ENCODE assay signal across 8 cellular contexts in the genomic region with DNA sequence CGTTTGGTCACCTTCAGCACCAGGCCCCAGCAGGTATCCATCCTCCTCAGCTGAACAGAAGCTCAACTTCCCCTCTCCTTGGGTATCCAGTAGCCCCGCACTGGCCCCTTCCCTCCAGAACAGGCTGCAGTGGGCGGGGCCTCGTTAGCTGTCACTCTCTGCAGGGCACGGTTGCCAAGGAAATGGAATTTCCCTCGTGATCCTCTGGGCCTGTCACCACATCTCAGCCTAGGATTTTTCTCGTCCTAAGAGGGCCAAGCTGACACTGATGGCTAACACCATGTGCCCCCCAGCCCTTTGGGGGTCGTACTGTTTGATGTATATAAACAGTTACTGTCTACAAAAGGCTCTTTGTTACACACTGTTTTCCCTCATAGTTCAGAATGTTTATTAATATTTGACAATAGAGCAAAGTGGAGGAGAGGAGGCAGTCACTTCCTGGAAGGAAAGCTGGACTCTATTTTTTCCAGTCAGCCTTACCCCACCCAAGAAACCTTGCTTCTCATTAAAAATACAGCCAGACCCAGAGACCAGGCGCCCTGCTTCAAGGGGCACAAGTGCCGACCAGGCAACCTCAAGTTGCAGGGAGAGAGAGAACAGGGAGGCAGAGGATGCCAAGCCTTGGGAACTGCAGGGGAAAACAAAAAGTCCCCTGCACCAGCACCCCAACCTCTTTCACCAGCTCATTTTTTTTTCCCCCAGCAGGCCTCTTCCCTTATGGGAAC. TPM values are rescaled to one million over a fixed set of nuclear protein-coding genes. Genes with fewer than 3 reads are reported as not detected.
DNase-seq lines count a peak whose midpoint lies in the region; ATAC-seq and TF ChIP-seq lines count a peak whose summit lies in the region.

No MANE protein-coding gene starts in this region.

- peaks cover 24% of the 10 kb centered on the region for H3K4me1 Mint-ChIP-seq in GM23338

- H3K9me3 Mint-ChIP-seq in GM23338: no peaks in the 10 kb centered on the region

- no peaks in the 10 kb centered on the region for H3K79me2 ChIP-seq in GM23338 (replicated peaks; ENCODE audit: insufficient read depth)

- H3K4me3 ChIP-seq in GM23338: no peak overlapping the region
- no peak overlapping the region for H3K4me3 ChIP-seq in rectal smooth muscle tissue (ENCODE audit: low read length)

- H3K36me3 Mint-ChIP-seq in GM23338 (ENCODE audit: low read depth): peaks cover 5% of the 10 kb centered on the region

- H3K9me2 ChIP-seq in GM23338 (ENCODE audit: insufficient read depth): no peaks in the 10 kb centered on the region

- no peaks in the 10 kb centered on the region for H3K36me3 ChIP-seq in GM23338 (ENCODE audit: insufficient read depth)
- no peaks in the 10 kb centered on the region for H3K36me3 ChIP-seq in rectal smooth muscle tissue (ENCODE audit: control insufficient read depth, insufficient read depth, low read length)

- no peak overlapping the region; the same call in 1 of the 2 replicates for H3K4me2 ChIP-seq in GM23338

- ATAC-seq in GM23338: peak; percentile 96
- peak; percentile 88 to 93 for ATAC-seq in left cardiac atrium

- intact Hi-C loops in left cardiac atrium (cut with DNase I): no loop called here

- 0 out of 2 replicates have a peak overlapping the region, but pooled peaks have one; percentile 44 for H3K27ac Mint-ChIP-seq in GM23338

- H3K27me3 ChIP-seq in GM23338 (ENCODE audit: insufficient read depth): no peaks in the 10 kb centered on the region
- no peaks in the 10 kb centered on the region for H3K27me3 ChIP-seq in rectal smooth muscle tissue (ENCODE audit: control insufficient read depth, insufficient read depth, low read length)

- no peak for TF ChIP-seq CTCF in GM23338 (conservative IDR thresholded peaks at IDR 0.05; ENCODE audit: low read depth in 2 of 2)

- no peaks in the 10 kb centered on the region for H4K20me1 ChIP-seq in GM23338 (replicated peaks; ENCODE audit: insufficient read depth)

- peaks cover 6% of the 10 kb centered on the region; the same call in 1 of the 2 replicates for H3F3A ChIP-seq in GM23338 (replicated peaks; ENCODE audit: low read depth)

- H3K4me1 ChIP-seq in GM23338 (ENCODE audit: insufficient read depth) (peaks cover 16% of the 10 kb centered on the region), rectal smooth muscle tissue (ENCODE audit: control insufficient read depth, insufficient read depth, low read length) (peaks cover 2% of the 10 kb centered on the region)

- H3K9ac ChIP-seq in rectal smooth muscle tissue (ENCODE audit: low read length): no peak overlapping the region

- no peak overlapping the region; the same call in 2 of the 3 replicates for H3K4me3 Mint-ChIP-seq in GM23338

- H2AFZ ChIP-seq in GM23338: no peak overlapping the region

- DNase-seq in Daoy (ENCODE audit: low read depth) (peak; percentile 41), GM23338 (ENCODE audit: low spot score) (peak; percentile 96), SK-N-DZ (ENCODE audit: low spot score) (peak; percentile 72), left cardiac atrium (peak; percentile 76), NCI-H1048 (lab: John Stamatoyannopoulos, UW) (no peak), activated gamma-delta T cell (lab: John Stamatoyannopoulos, UW) (no peak)
- no peak for DNase-seq in stimulated activated naive CD4-positive, alpha-beta T cell treated with Interleukin-2 at 50 U/mL for 16 hours (lab: John Stamatoyannopoulos, UW)

- peaks cover 7% of the 10 kb centered on the region for H3K27me3 Mint-ChIP-seq in GM23338 (ENCODE audit: insufficient read depth, low read depth, poor library complexity)

- H3K27ac ChIP-seq in GM23338 (ENCODE audit: low read depth) (peak overlapping the region; percentile 51; the same call in 1 of the 2 replicates), rectal smooth muscle tissue (ENCODE audit: low read depth, low read length) (peak overlapping the region; percentile 40)

TF ChIP-seq in GM23338, 12 proteins besides CTCF, POLR2A, EP300 and RAD21 (continues in another document):
- TF ChIP-seq JUNB (IDR thresholded peaks at IDR 0.05; ENCODE audit: unreplicated experiment) (no peak), CREB1 (CRISPR knock-in tag; IDR thresholded peaks at IDR 0.05; ENCODE audit: low read depth) (no peak), POLR2AphosphoS5 (IDR thresholded peaks at IDR 0.05; ENCODE audit: low read depth) (no peak), NANOG (IDR thresholded peaks at IDR 0.05; ENCODE audit: borderline replicate concordance) (no peak), ZNF331 (CRISPR knock-in tag; IDR thresholded peaks at IDR 0.05; ENCODE audit: low read depth) (no peak)
- TF ChIP-seq, protein P1, sequence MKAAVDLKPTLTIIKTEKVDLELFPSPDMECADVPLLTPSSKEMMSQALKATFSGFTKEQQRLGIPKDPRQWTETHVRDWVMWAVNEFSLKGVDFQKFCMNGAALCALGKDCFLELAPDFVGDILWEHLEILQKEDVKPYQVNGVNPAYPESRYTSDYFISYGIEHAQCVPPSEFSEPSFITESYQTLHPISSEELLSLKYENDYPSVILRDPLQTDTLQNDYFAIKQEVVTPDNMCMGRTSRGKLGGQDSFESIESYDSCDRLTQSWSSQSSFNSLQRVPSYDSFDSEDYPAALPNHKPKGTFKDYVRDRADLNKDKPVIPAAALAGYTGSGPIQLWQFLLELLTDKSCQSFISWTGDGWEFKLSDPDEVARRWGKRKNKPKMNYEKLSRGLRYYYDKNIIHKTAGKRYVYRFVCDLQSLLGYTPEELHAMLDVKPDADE (IDR thresholded peaks at IDR 0.05): no peak
- TF ChIP-seq, protein P2, sequence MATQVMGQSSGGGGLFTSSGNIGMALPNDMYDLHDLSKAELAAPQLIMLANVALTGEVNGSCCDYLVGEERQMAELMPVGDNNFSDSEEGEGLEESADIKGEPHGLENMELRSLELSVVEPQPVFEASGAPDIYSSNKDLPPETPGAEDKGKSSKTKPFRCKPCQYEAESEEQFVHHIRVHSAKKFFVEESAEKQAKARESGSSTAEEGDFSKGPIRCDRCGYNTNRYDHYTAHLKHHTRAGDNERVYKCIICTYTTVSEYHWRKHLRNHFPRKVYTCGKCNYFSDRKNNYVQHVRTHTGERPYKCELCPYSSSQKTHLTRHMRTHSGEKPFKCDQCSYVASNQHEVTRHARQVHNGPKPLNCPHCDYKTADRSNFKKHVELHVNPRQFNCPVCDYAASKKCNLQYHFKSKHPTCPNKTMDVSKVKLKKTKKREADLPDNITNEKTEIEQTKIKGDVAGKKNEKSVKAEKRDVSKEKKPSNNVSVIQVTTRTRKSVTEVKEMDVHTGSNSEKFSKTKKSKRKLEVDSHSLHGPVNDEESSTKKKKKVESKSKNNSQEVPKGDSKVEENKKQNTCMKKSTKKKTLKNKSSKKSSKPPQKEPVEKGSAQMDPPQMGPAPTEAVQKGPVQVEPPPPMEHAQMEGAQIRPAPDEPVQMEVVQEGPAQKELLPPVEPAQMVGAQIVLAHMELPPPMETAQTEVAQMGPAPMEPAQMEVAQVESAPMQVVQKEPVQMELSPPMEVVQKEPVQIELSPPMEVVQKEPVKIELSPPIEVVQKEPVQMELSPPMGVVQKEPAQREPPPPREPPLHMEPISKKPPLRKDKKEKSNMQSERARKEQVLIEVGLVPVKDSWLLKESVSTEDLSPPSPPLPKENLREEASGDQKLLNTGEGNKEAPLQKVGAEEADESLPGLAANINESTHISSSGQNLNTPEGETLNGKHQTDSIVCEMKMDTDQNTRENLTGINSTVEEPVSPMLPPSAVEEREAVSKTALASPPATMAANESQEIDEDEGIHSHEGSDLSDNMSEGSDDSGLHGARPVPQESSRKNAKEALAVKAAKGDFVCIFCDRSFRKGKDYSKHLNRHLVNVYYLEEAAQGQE (IDR thresholded peaks at IDR 0.05; ENCODE audit: unreplicated experiment): no peak

RNA-seq across cellular contexts. Expression of a gene that starts 44.5 kb away (rescaled TPM):
- total RNA-seq in Daoy (2014; rRNA removed; shearing (Covaris generic)): 32.6 and 38.6 TPM in 2 replicates
- total RNA-seq in GM23338 (2014; rRNA removed; shearing (Covaris generic)): 43.5 and 55.5 TPM in 2 replicates
- 34.5 and 35.1 TPM in 2 replicates for polyA plus RNA-seq in GM23338 (2016; fragmentation: Nextera tagmentation; extraction: Ambion mirVana)
- polyA plus RNA-seq in SK-N-DZ (2014; cell fraction: cytosol; rRNA removed): 3.9 and 4.6 TPM in 2 replicates
- polyA plus RNA-seq in SK-N-DZ (2014; cell fraction: nucleus; rRNA removed): 1.6 and 1.9 TPM in 2 replicates
- 10 to 100 TPM; 59.0 to 62.2 TPM for total RNA-seq in left cardiac atrium

Comparison
In these comparisons a context has a peak if more than half of its experiments do, and no peak if none do; other contexts are left out.
1. DNase-seq: peak in Daoy (single experiment), GM23338 (single experiment), SK-N-DZ (single experiment) and left cardiac atrium (single experiment); none in NCI-H1048 (single experiment), activated gamma-delta T cell (single experiment) and stimulated activated naive CD4-positive, alpha-beta T cell treated with Interleukin-2 at 50 U/mL for 16 hours (single experiment).